In the genomic region with DNA sequence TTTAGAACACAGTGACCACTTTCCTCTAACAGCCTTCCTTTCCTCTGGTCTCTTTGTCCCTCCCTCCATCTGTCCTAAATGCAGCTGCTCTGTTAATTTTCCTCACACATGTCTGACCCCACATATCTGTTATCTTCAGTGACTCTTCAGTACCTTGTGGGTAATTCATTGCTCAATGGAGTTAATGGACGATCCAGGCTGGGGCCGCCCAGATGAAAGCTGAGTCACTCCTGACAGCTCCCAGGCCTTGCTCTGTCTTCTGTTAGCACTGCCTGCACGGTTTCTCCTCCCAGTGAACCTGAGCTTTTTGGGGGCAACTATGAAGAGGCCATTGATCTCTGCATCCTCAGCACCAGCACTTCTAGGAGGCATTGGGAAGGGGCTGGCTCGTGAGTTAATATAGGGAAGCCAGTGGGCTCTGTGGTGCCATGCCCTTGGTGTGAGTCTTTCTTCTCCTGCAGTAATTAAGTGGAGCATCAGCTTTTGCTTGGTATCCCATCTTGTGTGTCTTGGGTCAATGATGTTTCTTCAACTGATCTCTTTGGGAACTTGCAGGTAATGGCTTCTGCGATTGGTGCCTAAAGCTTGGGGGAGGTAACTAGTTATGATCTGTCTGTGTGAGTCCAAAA, we compare ENCODE assay signal across 1 cellular context.
TF ChIP-seq lines count a peak whose summit lies in the region.

No MANE protein-coding gene starts in this region.

TF ChIP-seq in K562, 482 proteins besides CTCF, POLR2A, EP300 and RAD21 (continued from another document):
- TF ChIP-seq, protein P1, sequence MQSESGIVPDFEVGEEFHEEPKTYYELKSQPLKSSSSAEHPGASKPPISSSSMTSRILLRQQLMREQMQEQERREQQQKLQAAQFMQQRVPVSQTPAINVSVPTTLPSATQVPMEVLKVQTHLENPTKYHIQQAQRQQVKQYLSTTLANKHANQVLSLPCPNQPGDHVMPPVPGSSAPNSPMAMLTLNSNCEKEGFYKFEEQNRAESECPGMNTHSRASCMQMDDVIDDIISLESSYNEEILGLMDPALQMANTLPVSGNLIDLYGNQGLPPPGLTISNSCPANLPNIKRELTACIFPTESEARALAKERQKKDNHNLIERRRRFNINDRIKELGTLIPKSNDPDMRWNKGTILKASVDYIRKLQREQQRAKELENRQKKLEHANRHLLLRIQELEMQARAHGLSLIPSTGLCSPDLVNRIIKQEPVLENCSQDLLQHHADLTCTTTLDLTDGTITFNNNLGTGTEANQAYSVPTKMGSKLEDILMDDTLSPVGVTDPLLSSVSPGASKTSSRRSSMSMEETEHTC (IDR thresholded peaks at IDR 0.05): no peak
- TF ChIP-seq NR2C1 (IDR thresholded peaks at IDR 0.05) (no peak), NR2C1 (tag; IDR thresholded peaks at IDR 0.05) (no peak), C11orf30 (IDR thresholded peaks at IDR 0.05; ENCODE audit: low read depth) (peak; percentile 65; the same call in 1 of the 2 replicates), MAFK (IDR thresholded peaks at IDR 0.05; ENCODE audit: low read length) (peak; percentile 64), ZBTB8A (IDR thresholded peaks at IDR 0.05; ENCODE audit: partially characterized antibody) (no peak), YY1 (IDR thresholded peaks at IDR 0.05; ENCODE audit: borderline replicate concordance in 1 of 3, control insufficient read depth in 1 of 3, extremely low read depth in 1 of 3, insufficient read depth in 3 of 3, insufficient read length in 1 of 3, insufficient replicate concordance in 2 of 3, low read depth in 1 of 3, low read length in 2 of 3) (peak in 1 of 3 experiments; percentile 33), BHLHE40 (IDR thresholded peaks at IDR 0.05; ENCODE audit: low read length) (peak; percentile 96), CBFA2T2 (conservative IDR thresholded peaks at IDR 0.05) (peak; percentile 61), MAFF (IDR thresholded peaks at IDR 0.05; ENCODE audit: low read length) (peak; percentile 69; the same call in 1 of the 2 replicates), CEBPG (CRISPR knock-in tag; IDR thresholded peaks at IDR 0.05) (peak; percentile 64), CEBPG (tag; conservative IDR thresholded peaks at IDR 0.05 in 1 of 2, IDR thresholded peaks at IDR 0.05 in 1 of 2) (peak in 1 of 2 experiments; percentile 61; a peak in 3 of 4 replicates), TAL1 (IDR thresholded peaks at IDR 0.05) (peak; percentile 31; the same call in 1 of the 2 replicates), TCF3 (CRISPR knock-in tag; IDR thresholded peaks at IDR 0.05) (peak; percentile 65), RCOR1 (IDR thresholded peaks at IDR 0.05; ENCODE audit: borderline replicate concordance in 1 of 2, low read depth in 2 of 2, low read length in 2 of 2) (no peak), NFE2 (IDR thresholded peaks at IDR 0.05; ENCODE audit: low read depth) (peak; percentile 88), CTBP1 (IDR thresholded peaks at IDR 0.05; ENCODE audit: borderline replicate concordance) (no peak; the same call in 1 of the 2 replicates), NCOA4 (IDR thresholded peaks at IDR 0.05; ENCODE audit: partially characterized antibody) (no peak), MAFG (tag; conservative IDR thresholded peaks at IDR 0.05) (peak; percentile 83), CREM (IDR thresholded peaks at IDR 0.05; ENCODE audit: low read depth) (0 out of 2 replicates have a peak, but pooled peaks have one; percentile 5), STAT5A (IDR thresholded peaks at IDR 0.05; ENCODE audit: borderline replicate concordance, low read length) (no peak), ZNF384 (IDR thresholded peaks at IDR 0.05; ENCODE audit: low read depth, low read length) (no peak), SRSF7 (optimal IDR thresholded peaks at IDR 0.05; ENCODE audit: low read depth, low read length) (no peak), TEAD4 (IDR thresholded peaks at IDR 0.05; ENCODE audit: low read length) (peak; percentile 76), TEAD4 (CRISPR knock-in tag; IDR thresholded peaks at IDR 0.05; ENCODE audit: borderline replicate concordance) (no peak), BRF1 (IDR thresholded peaks at IDR 0.05; ENCODE audit: borderline replicate concordance, extremely low read depth, insufficient read length) (no peak), MEIS2 (IDR thresholded peaks at IDR 0.05; ENCODE audit: partially characterized antibody) (peak; percentile 34), CHD1 (IDR thresholded peaks at IDR 0.05; ENCODE audit: low read length) (no peak), CHD4 (IDR thresholded peaks at IDR 0.05; ENCODE audit: insufficient read depth, insufficient replicate concordance, low read depth, low read length, poor library complexity, severe bottlenecking) (no peak), JUND (IDR thresholded peaks at IDR 0.05; ENCODE audit: borderline replicate concordance, low read depth, low read length) (peak; percentile 54), JUND (tag; IDR thresholded peaks at IDR 0.05; ENCODE audit: borderline replicate concordance, low read depth, low read length) (no peak; the same call in 2 of the 3 replicates), TRIM24 (IDR thresholded peaks at IDR 0.05) (peak; percentile 48 to 60; a peak in 3 of 4 replicates), FOSL1 (tag; conservative IDR thresholded peaks at IDR 0.05) (peak; percentile 75), NCOA1 (IDR thresholded peaks at IDR 0.05; ENCODE audit: low read depth) (no peak), CEBPB (tag; IDR thresholded peaks at IDR 0.05) (peak; percentile 88), ZBTB17 (CRISPR knock-in tag; IDR thresholded peaks at IDR 0.05) (peak; percentile 98), ZNF316 (IDR thresholded peaks at IDR 0.05) (0 out of 2 replicates have a peak, but pooled peaks have one; percentile 32)
- TF ChIP-seq, protein P2, sequence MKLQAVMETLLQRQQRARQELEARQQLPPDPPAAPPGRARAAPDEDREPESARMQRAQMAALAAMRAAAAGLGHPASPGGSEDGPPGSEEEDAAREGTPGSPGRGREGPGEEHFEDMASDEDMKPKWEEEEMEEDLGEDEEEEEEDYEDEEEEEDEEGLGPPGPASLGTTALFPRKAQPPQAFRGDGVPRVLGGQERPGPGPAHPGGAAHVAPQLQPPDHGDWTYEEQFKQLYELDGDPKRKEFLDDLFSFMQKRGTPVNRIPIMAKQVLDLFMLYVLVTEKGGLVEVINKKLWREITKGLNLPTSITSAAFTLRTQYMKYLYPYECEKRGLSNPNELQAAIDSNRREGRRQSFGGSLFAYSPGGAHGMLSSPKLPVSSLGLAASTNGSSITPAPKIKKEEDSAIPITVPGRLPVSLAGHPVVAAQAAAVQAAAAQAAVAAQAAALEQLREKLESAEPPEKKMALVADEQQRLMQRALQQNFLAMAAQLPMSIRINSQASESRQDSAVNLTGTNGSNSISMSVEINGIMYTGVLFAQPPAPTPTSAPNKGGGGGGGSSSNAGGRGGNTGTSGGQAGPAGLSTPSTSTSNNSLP (IDR thresholded peaks at IDR 0.05; ENCODE audit: borderline replicate concordance, low read depth, low read length): 0 out of 2 replicates have a peak, but pooled peaks have one; percentile 19
- TF ChIP-seq, protein P3, sequence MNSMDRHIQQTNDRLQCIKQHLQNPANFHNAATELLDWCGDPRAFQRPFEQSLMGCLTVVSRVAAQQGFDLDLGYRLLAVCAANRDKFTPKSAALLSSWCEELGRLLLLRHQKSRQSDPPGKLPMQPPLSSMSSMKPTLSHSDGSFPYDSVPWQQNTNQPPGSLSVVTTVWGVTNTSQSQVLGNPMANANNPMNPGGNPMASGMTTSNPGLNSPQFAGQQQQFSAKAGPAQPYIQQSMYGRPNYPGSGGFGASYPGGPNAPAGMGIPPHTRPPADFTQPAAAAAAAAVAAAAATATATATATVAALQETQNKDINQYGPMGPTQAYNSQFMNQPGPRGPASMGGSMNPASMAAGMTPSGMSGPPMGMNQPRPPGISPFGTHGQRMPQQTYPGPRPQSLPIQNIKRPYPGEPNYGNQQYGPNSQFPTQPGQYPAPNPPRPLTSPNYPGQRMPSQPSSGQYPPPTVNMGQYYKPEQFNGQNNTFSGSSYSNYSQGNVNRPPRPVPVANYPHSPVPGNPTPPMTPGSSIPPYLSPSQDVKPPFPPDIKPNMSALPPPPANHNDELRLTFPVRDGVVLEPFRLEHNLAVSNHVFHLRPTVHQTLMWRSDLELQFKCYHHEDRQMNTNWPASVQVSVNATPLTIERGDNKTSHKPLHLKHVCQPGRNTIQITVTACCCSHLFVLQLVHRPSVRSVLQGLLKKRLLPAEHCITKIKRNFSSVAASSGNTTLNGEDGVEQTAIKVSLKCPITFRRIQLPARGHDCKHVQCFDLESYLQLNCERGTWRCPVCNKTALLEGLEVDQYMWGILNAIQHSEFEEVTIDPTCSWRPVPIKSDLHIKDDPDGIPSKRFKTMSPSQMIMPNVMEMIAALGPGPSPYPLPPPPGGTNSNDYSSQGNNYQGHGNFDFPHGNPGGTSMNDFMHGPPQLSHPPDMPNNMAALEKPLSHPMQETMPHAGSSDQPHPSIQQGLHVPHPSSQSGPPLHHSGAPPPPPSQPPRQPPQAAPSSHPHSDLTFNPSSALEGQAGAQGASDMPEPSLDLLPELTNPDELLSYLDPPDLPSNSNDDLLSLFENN (IDR thresholded peaks at IDR 0.05; ENCODE audit: low read depth in 2 of 2, low read length in 2 of 2): peak in 1 of 2 experiments; percentile 50; a peak in 2 of 4 replicates
- TF ChIP-seq, protein P4, sequence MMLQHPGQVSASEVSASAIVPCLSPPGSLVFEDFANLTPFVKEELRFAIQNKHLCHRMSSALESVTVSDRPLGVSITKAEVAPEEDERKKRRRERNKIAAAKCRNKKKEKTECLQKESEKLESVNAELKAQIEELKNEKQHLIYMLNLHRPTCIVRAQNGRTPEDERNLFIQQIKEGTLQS (IDR thresholded peaks at IDR 0.05): peak; percentile 50; the same call in 1 of the 2 replicates
- TF ChIP-seq, protein P4 (CRISPR knock-in tag; conservative IDR thresholded peaks at IDR 0.05): no peak
- TF ChIP-seq, protein P5, sequence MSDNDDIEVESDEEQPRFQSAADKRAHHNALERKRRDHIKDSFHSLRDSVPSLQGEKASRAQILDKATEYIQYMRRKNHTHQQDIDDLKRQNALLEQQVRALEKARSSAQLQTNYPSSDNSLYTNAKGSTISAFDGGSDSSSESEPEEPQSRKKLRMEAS (CRISPR knock-in tag; IDR thresholded peaks at IDR 0.05): 0 out of 2 replicates have a peak, but pooled peaks have one; percentile 15
- TF ChIP-seq, protein P6, sequence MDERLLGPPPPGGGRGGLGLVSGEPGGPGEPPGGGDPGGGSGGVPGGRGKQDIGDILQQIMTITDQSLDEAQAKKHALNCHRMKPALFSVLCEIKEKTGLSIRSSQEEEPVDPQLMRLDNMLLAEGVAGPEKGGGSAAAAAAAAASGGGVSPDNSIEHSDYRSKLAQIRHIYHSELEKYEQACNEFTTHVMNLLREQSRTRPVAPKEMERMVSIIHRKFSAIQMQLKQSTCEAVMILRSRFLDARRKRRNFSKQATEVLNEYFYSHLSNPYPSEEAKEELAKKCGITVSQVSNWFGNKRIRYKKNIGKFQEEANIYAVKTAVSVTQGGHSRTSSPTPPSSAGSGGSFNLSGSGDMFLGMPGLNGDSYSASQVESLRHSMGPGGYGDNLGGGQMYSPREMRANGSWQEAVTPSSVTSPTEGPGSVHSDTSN (CRISPR knock-in tag; IDR thresholded peaks at IDR 0.05; ENCODE audit: low read depth): no peak
- TF ChIP-seq, protein P6 (tag; conservative IDR thresholded peaks at IDR 0.05; ENCODE audit: low read depth): 0 out of 2 replicates have a peak, but pooled peaks have one; percentile 14
- TF ChIP-seq, protein P7, sequence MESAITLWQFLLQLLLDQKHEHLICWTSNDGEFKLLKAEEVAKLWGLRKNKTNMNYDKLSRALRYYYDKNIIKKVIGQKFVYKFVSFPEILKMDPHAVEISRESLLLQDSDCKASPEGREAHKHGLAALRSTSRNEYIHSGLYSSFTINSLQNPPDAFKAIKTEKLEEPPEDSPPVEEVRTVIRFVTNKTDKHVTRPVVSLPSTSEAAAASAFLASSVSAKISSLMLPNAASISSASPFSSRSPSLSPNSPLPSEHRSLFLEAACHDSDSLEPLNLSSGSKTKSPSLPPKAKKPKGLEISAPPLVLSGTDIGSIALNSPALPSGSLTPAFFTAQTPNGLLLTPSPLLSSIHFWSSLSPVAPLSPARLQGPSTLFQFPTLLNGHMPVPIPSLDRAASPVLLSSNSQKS (CRISPR knock-in tag; IDR thresholded peaks at IDR 0.05): no peak
- TF ChIP-seq, protein P8, sequence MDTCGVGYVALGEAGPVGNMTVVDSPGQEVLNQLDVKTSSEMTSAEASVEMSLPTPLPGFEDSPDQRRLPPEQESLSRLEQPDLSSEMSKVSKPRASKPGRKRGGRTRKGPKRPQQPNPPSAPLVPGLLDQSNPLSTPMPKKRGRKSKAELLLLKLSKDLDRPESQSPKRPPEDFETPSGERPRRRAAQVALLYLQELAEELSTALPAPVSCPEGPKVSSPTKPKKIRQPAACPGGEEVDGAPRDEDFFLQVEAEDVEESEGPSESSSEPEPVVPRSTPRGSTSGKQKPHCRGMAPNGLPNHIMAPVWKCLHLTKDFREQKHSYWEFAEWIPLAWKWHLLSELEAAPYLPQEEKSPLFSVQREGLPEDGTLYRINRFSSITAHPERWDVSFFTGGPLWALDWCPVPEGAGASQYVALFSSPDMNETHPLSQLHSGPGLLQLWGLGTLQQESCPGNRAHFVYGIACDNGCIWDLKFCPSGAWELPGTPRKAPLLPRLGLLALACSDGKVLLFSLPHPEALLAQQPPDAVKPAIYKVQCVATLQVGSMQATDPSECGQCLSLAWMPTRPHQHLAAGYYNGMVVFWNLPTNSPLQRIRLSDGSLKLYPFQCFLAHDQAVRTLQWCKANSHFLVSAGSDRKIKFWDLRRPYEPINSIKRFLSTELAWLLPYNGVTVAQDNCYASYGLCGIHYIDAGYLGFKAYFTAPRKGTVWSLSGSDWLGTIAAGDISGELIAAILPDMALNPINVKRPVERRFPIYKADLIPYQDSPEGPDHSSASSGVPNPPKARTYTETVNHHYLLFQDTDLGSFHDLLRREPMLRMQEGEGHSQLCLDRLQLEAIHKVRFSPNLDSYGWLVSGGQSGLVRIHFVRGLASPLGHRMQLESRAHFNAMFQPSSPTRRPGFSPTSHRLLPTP (IDR thresholded peaks at IDR 0.05; ENCODE audit: borderline replicate concordance, extremely low read depth, insufficient read length): no peak
